In genomic region chr11:19577849-19578619, GRCh38 we compare ENCODE assay signal across 13 cellular contexts.
DNase-seq lines count a peak whose midpoint lies in the region; ATAC-seq lines count a peak whose summit lies in the region.
"Had no signal": no experiment of that assay in that cellular context is flagged by ENCODE, and none has a peak within 500 bp of the region (broad histone marks: within the 10 kb centered on the region; RNA-seq: fewer than 3 reads in every experiment).

No MANE protein-coding gene starts in this region.

- DNase-seq in DMS153 treated with DMSO at 0.1 percent for 48 hours (lab: John Stamatoyannopoulos, UW; ENCODE audit: unreplicated experiment): peak; percentile 26
- DNase-seq in anterior cingulate cortex (lab: John Stamatoyannopoulos, UW): peak in 50 of 58 donors; percentile 15 to 85 (median 59)
- peak; percentile 43 to 77 (median 74) for DNase-seq in right cardiac atrium
- DNase-seq in NCI-H2171 (lab: John Stamatoyannopoulos, UW): no peak
- DNase-seq: DND-41; H9; MV-4-11; stimulated activated CD4-positive, alpha-beta T cell treated with anti-CD3 and anti-CD28 coated beads, Interleukin-2, amount 100 ng/mL, for 24 hours; WERI-Rb-1 had no signal

- intact Hi-C loops in right cardiac atrium (cut with DNase I): loop anchor here in 3 of 4 donors (5.0 to 10.0 kb wide), 3 partner anchors 104 to 327 kb away; partner anchors contain the start of gene NAV2 (in 2 of the 3)

- no peaks in the 10 kb centered on the region for H3K9me3 ChIP-seq in right cardiac atrium (ENCODE audit: control insufficient read depth, low read length)

- H3K4me1 ChIP-seq in right cardiac atrium (ENCODE audit: control insufficient read depth, insufficient read depth, low read length): peaks cover 20% of the 10 kb centered on the region
- peaks cover 48% of the 10 kb centered on the region for H3K4me1 ChIP-seq in rectal smooth muscle tissue (ENCODE audit: control insufficient read depth, insufficient read depth, low read length)

- peak overlapping the region; percentile 83 for H3K27ac ChIP-seq in right cardiac atrium (ENCODE audit: low read length)
- H3K27ac ChIP-seq in rectal smooth muscle tissue (ENCODE audit: low read depth, low read length): peak overlapping the region; percentile 84
- H3K27ac ChIP-seq: WERI-Rb-1 had no signal

- H3K9ac ChIP-seq in rectal smooth muscle tissue (ENCODE audit: low read length): no peak overlapping the region

- WGBS in right cardiac atrium: 9% methylated on average over 12 of the region's 12 CpGs

- H3K27me3 ChIP-seq in right cardiac atrium (ENCODE audit: control insufficient read depth, insufficient read depth): no peaks in the 10 kb centered on the region
- no peaks in the 10 kb centered on the region for H3K27me3 ChIP-seq in rectal smooth muscle tissue (ENCODE audit: control insufficient read depth, insufficient read depth, low read length)

- H3K4me3 ChIP-seq in right cardiac atrium (ENCODE audit: low read length): no peak overlapping the region
- H3K4me3 ChIP-seq in rectal smooth muscle tissue (ENCODE audit: low read length): peak overlapping the region; percentile 16

- H3K36me3 ChIP-seq in rectal smooth muscle tissue (ENCODE audit: control insufficient read depth, insufficient read depth, low read length): no peaks in the 10 kb centered on the region
- H3K36me3 ChIP-seq: WERI-Rb-1 had no signal

- peak; percentile 74 for ATAC-seq in right cardiac atrium
- ATAC-seq in GM19395 (IDR thresholded peaks at IDR 0.05; ENCODE audit: unreplicated experiment): no peak
- no peak for ATAC-seq in GM21825 (IDR thresholded peaks at IDR 0.05; ENCODE audit: unreplicated experiment)
- ATAC-seq in HG03342 (IDR thresholded peaks at IDR 0.05; ENCODE audit: unreplicated experiment): no peak

Comparison
In these comparisons a context has a peak if more than half of its experiments do, and no peak if none do; other contexts are left out.
1. ATAC-seq: peak in right cardiac atrium (2 of 2); none in GM19395 (single experiment), GM21825 (single experiment) and HG03342 (single experiment).